16 cellular contexts compared by ENCODE assay signal in the genomic region with DNA sequence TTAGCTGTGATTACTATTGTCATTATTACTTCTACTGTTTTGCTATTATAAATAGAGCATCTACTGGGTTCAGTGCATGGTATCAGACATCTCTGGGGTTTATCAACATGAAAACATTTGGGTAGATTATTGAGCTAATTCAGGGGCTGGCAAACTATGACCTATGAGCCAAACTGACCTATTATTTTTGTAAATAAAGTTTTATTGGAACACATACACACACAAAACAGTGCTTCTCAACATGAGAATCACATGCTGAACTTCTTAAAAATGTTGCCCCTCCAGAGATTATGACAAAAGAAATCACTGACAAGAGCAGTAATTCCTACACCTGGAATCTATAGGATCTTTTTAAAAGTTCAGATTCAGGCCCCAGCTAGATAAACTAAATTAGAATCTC. TPM values are rescaled to one million over a fixed set of nuclear protein-coding genes. Genes with fewer than 3 reads are reported as not detected.
DNase-seq lines count a peak whose midpoint lies in the region; ATAC-seq lines count a peak whose summit lies in the region.
"Had no signal": no experiment of that assay in that cellular context is flagged by ENCODE, and none has a peak within 500 bp of the region (broad histone marks: within the 10 kb centered on the region; RNA-seq: fewer than 3 reads in every experiment).

No MANE protein-coding gene starts in this region.

- no peak for ATAC-seq in activated T-cell treated with anti-CD3 and anti-CD28 coated beads, Interleukin-2, amount 50 U/mL, for 72 hours (replicated peaks in 1 of 2)
- ATAC-seq in stimulated activated effector memory CD8-positive, alpha-beta T cell treated with anti-CD3 and anti-CD28 coated beads, Interleukin-12 subunit alpha, Interleukin-12 subunit beta, amount 100 ng/mL, for 72 hours: no peak
- ATAC-seq: HCT116 had no signal

- H3K36me3 Mint-ChIP-seq in activated T-cell treated with anti-CD3 and anti-CD28 coated beads, Interleukin-2, amount 50 U/mL, for 72 hours (ENCODE audit: insufficient read depth in 2 of 2): peaks cover 22 to 41% of the 10 kb centered on the region in 2 donors
- H3K36me3 Mint-ChIP-seq in dendritic cell treated with granulocyte-macrophage colony-stimulating factor and Interleukin-4, amounts not matched to agents 40 ng/mL and 50 ng/mL, for 4 days (ENCODE audit: low read depth): peaks cover 97% of the 10 kb centered on the region
- H3K36me3 Mint-ChIP-seq in stimulated activated effector memory CD8-positive, alpha-beta T cell treated with anti-CD3 and anti-CD28 coated beads, Interleukin-12 subunit alpha, Interleukin-12 subunit beta, amount 100 ng/mL, for 72 hours: peaks cover 100% of the 10 kb centered on the region
- H3K36me3 Mint-ChIP-seq in activated T-helper 2 cell treated with anti-CD3 and anti-CD28 coated beads, Interferon-gamma antibody, Interleukin-2, Interleukin-4, amounts not matched to agents 10 μg/mL and 5 μg/mL and 100 μg/mL, durations not matched to agents 14 hours and 24 hours and 36 hours (ENCODE audit: low read depth): peaks cover 94% of the 10 kb centered on the region

- intact Hi-C loops in dendritic cell treated with granulocyte-macrophage colony-stimulating factor and Interleukin-4, amounts not matched to agents 40 ng/mL and 50 ng/mL, for 4 days (cut with micrococcal nuclease): loop anchor here (10.0 kb wide), 1 partner anchor 94 kb away; a partner anchor contains a TSS
- intact Hi-C loops in activated T-helper 2 cell treated with anti-CD3 and anti-CD28 coated beads, Interferon-gamma antibody, Interleukin-2, Interleukin-4, amounts not matched to agents 10 μg/mL and 5 μg/mL and 100 μg/mL, durations not matched to agents 14 hours and 24 hours and 36 hours (cut with micrococcal nuclease): no loop called here

- no peak overlapping the region for H3K4me3 Mint-ChIP-seq in activated T-cell treated with anti-CD3 and anti-CD28 coated beads, Interleukin-2, amount 50 U/mL, for 72 hours
- H3K4me3 Mint-ChIP-seq in dendritic cell treated with granulocyte-macrophage colony-stimulating factor and Interleukin-4, amounts not matched to agents 40 ng/mL and 50 ng/mL, for 4 days: no peak overlapping the region
- H3K4me3 Mint-ChIP-seq in stimulated activated effector memory CD8-positive, alpha-beta T cell treated with anti-CD3 and anti-CD28 coated beads, Interleukin-12 subunit alpha, Interleukin-12 subunit beta, amount 100 ng/mL, for 72 hours: no peak overlapping the region
- H3K4me3 Mint-ChIP-seq in activated T-helper 2 cell treated with anti-CD3 and anti-CD28 coated beads, Interferon-gamma antibody, Interleukin-2, Interleukin-4, amounts not matched to agents 10 μg/mL and 5 μg/mL and 100 μg/mL, durations not matched to agents 14 hours and 24 hours and 36 hours (ENCODE audit: low read depth): no peak overlapping the region
- H3K4me3 Mint-ChIP-seq: B cell; CD4-positive, CD25-positive, alpha-beta regulatory T cell; CD8-positive, alpha-beta memory T cell; H9 had no signal

- H3K4me1 Mint-ChIP-seq in activated T-cell treated with anti-CD3 and anti-CD28 coated beads, Interleukin-2, amount 50 U/mL, for 72 hours (ENCODE audit: low read depth): no peaks in the 10 kb centered on the region
- H3K4me1 Mint-ChIP-seq in dendritic cell treated with granulocyte-macrophage colony-stimulating factor and Interleukin-4, amounts not matched to agents 40 ng/mL and 50 ng/mL, for 4 days (ENCODE audit: low read depth): peaks cover 61% of the 10 kb centered on the region
- no peaks in the 10 kb centered on the region for H3K4me1 Mint-ChIP-seq in stimulated activated effector memory CD8-positive, alpha-beta T cell treated with anti-CD3 and anti-CD28 coated beads, Interleukin-12 subunit alpha, Interleukin-12 subunit beta, amount 100 ng/mL, for 72 hours
- no peaks in the 10 kb centered on the region for H3K4me1 Mint-ChIP-seq in activated T-helper 2 cell treated with anti-CD3 and anti-CD28 coated beads, Interferon-gamma antibody, Interleukin-2, Interleukin-4, amounts not matched to agents 10 μg/mL and 5 μg/mL and 100 μg/mL, durations not matched to agents 14 hours and 24 hours and 36 hours (ENCODE audit: low read depth)
- H3K4me1 Mint-ChIP-seq: B cell, H9 had no signal

- no peaks in the 10 kb centered on the region for H3K27me3 Mint-ChIP-seq in activated T-cell treated with anti-CD3 and anti-CD28 coated beads, Interleukin-2, amount 50 U/mL, for 72 hours (ENCODE audit: low read depth)
- no peaks in the 10 kb centered on the region for H3K27me3 Mint-ChIP-seq in dendritic cell treated with granulocyte-macrophage colony-stimulating factor and Interleukin-4, amounts not matched to agents 40 ng/mL and 50 ng/mL, for 4 days
- H3K27me3 Mint-ChIP-seq in activated T-helper 2 cell treated with anti-CD3 and anti-CD28 coated beads, Interferon-gamma antibody, Interleukin-2, Interleukin-4, amounts not matched to agents 10 μg/mL and 5 μg/mL and 100 μg/mL, durations not matched to agents 14 hours and 24 hours and 36 hours (ENCODE audit: low read depth): no peaks in the 10 kb centered on the region
- H3K27me3 Mint-ChIP-seq: B cell; CD4-positive, CD25-positive, alpha-beta regulatory T cell; CD8-positive, alpha-beta memory T cell had no signal

- no peak for DNase-seq in activated T-cell treated with anti-CD3 and anti-CD28 coated beads, Interleukin-2, amount 50 U/mL, for 72 hours
- no peak for DNase-seq in activated T-cell treated with anti-CD3 and anti-CD28 coated beads, Interleukin-2, amount 50 U/mL, for 1 hour
- DNase-seq in stimulated activated effector memory CD8-positive, alpha-beta T cell treated with anti-CD3 and anti-CD28 coated beads, Interleukin-12 subunit alpha, Interleukin-12 subunit beta, amount 100 ng/mL, for 72 hours (ENCODE audit: low spot score in 2 of 2): no peak
- no peak for DNase-seq in GOT3 (lab: John Stamatoyannopoulos, UW)
- DNase-seq in activated T-helper 2 cell treated with anti-CD3 and anti-CD28 coated beads, Interferon-gamma antibody, Interleukin-2, Interleukin-4, amounts not matched to agents 10 μg/mL and 5 μg/mL and 100 μg/mL, durations not matched to agents 14 hours and 24 hours and 36 hours (ENCODE audit: low spot score): no peak
- DNase-seq: CD4-positive, CD25-positive, alpha-beta regulatory T cell; CD8-positive, alpha-beta memory T cell; DMS 273 treated with DMSO at 0.1 percent for 48 hours; DMS79; EL; GDM1; GM23248; H9 had no signal

- H3K27ac Mint-ChIP-seq in activated T-cell treated with anti-CD3 and anti-CD28 coated beads, Interleukin-2, amount 50 U/mL, for 72 hours: peak overlapping the region; percentile 83
- peak overlapping the region; percentile 25 for H3K27ac Mint-ChIP-seq in dendritic cell treated with granulocyte-macrophage colony-stimulating factor and Interleukin-4, amounts not matched to agents 40 ng/mL and 50 ng/mL, for 4 days
- peak overlapping the region; percentile 18 for H3K27ac Mint-ChIP-seq in stimulated activated effector memory CD8-positive, alpha-beta T cell treated with anti-CD3 and anti-CD28 coated beads, Interleukin-12 subunit alpha, Interleukin-12 subunit beta, amount 100 ng/mL, for 72 hours
- no peak overlapping the region for H3K27ac Mint-ChIP-seq in activated T-helper 2 cell treated with anti-CD3 and anti-CD28 coated beads, Interferon-gamma antibody, Interleukin-2, Interleukin-4, amounts not matched to agents 10 μg/mL and 5 μg/mL and 100 μg/mL, durations not matched to agents 14 hours and 24 hours and 36 hours
- H3K27ac Mint-ChIP-seq: H9 had no signal

- H3K9me3 Mint-ChIP-seq in activated T-cell treated with anti-CD3 and anti-CD28 coated beads, Interleukin-2, amount 50 U/mL, for 72 hours: no peaks in the 10 kb centered on the region
- no peaks in the 10 kb centered on the region for H3K9me3 Mint-ChIP-seq in dendritic cell treated with granulocyte-macrophage colony-stimulating factor and Interleukin-4, amounts not matched to agents 40 ng/mL and 50 ng/mL, for 4 days
- no peaks in the 10 kb centered on the region for H3K9me3 Mint-ChIP-seq in stimulated activated effector memory CD8-positive, alpha-beta T cell treated with anti-CD3 and anti-CD28 coated beads, Interleukin-12 subunit alpha, Interleukin-12 subunit beta, amount 100 ng/mL, for 72 hours
- H3K9me3 Mint-ChIP-seq in activated T-helper 2 cell treated with anti-CD3 and anti-CD28 coated beads, Interferon-gamma antibody, Interleukin-2, Interleukin-4, amounts not matched to agents 10 μg/mL and 5 μg/mL and 100 μg/mL, durations not matched to agents 14 hours and 24 hours and 36 hours: no peaks in the 10 kb centered on the region
- H3K9me3 Mint-ChIP-seq: CD4-positive, CD25-positive, alpha-beta regulatory T cell; CD8-positive, alpha-beta memory T cell; H9 had no signal

RNA-seq across cellular contexts. Expression of a gene that starts 30.4 kb away (rescaled TPM):
- 1 to 10 TPM; 3.9 to 4.2 TPM for total RNA-seq in activated T-cell treated with anti-CD3 and anti-CD28 coated beads, Interleukin-2, amount 50 U/mL, for 72 hours
- 4.7 and 5.0 TPM in 2 replicates for total RNA-seq in activated T-helper 2 cell treated with anti-CD3 and anti-CD28 coated beads, Interferon-gamma antibody, Interleukin-2, Interleukin-4, amounts not matched to agents 10 μg/mL and 5 μg/mL and 100 μg/mL, durations not matched to agents 14 hours and 24 hours and 36 hours

RNA-seq across cellular contexts. Expression of a gene that starts 39.9 kb away (rescaled TPM):
- total RNA-seq in activated T-cell treated with anti-CD3 and anti-CD28 coated beads, Interleukin-2, amount 50 U/mL, for 72 hours: 10 to 100 TPM; 24.7 to 26.0 TPM
- total RNA-seq in activated T-helper 2 cell treated with anti-CD3 and anti-CD28 coated beads, Interferon-gamma antibody, Interleukin-2, Interleukin-4, amounts not matched to agents 10 μg/mL and 5 μg/mL and 100 μg/mL, durations not matched to agents 14 hours and 24 hours and 36 hours: 39.6 and 40.4 TPM in 2 replicates

RNA-seq across cellular contexts. Expression of a gene that starts 40.2 kb away (rescaled TPM):
- total RNA-seq in activated T-cell treated with anti-CD3 and anti-CD28 coated beads, Interleukin-2, amount 50 U/mL, for 72 hours: 1 to 10 TPM; 7.9 to 8.8 TPM
- total RNA-seq in activated T-helper 2 cell treated with anti-CD3 and anti-CD28 coated beads, Interferon-gamma antibody, Interleukin-2, Interleukin-4, amounts not matched to agents 10 μg/mL and 5 μg/mL and 100 μg/mL, durations not matched to agents 14 hours and 24 hours and 36 hours: 18.0 and 20.0 TPM in 2 replicates
